ENCODE assay signal across 1 cellular context in genomic region chr2:164903944-164904343, GRCh38.
TF ChIP-seq lines count a peak whose summit lies in the region.

No MANE protein-coding gene starts in this region.

TF ChIP-seq in GM23338, 12 proteins besides CTCF, POLR2A, EP300 and RAD21 (continued from another document):
- TF ChIP-seq, protein P1, sequence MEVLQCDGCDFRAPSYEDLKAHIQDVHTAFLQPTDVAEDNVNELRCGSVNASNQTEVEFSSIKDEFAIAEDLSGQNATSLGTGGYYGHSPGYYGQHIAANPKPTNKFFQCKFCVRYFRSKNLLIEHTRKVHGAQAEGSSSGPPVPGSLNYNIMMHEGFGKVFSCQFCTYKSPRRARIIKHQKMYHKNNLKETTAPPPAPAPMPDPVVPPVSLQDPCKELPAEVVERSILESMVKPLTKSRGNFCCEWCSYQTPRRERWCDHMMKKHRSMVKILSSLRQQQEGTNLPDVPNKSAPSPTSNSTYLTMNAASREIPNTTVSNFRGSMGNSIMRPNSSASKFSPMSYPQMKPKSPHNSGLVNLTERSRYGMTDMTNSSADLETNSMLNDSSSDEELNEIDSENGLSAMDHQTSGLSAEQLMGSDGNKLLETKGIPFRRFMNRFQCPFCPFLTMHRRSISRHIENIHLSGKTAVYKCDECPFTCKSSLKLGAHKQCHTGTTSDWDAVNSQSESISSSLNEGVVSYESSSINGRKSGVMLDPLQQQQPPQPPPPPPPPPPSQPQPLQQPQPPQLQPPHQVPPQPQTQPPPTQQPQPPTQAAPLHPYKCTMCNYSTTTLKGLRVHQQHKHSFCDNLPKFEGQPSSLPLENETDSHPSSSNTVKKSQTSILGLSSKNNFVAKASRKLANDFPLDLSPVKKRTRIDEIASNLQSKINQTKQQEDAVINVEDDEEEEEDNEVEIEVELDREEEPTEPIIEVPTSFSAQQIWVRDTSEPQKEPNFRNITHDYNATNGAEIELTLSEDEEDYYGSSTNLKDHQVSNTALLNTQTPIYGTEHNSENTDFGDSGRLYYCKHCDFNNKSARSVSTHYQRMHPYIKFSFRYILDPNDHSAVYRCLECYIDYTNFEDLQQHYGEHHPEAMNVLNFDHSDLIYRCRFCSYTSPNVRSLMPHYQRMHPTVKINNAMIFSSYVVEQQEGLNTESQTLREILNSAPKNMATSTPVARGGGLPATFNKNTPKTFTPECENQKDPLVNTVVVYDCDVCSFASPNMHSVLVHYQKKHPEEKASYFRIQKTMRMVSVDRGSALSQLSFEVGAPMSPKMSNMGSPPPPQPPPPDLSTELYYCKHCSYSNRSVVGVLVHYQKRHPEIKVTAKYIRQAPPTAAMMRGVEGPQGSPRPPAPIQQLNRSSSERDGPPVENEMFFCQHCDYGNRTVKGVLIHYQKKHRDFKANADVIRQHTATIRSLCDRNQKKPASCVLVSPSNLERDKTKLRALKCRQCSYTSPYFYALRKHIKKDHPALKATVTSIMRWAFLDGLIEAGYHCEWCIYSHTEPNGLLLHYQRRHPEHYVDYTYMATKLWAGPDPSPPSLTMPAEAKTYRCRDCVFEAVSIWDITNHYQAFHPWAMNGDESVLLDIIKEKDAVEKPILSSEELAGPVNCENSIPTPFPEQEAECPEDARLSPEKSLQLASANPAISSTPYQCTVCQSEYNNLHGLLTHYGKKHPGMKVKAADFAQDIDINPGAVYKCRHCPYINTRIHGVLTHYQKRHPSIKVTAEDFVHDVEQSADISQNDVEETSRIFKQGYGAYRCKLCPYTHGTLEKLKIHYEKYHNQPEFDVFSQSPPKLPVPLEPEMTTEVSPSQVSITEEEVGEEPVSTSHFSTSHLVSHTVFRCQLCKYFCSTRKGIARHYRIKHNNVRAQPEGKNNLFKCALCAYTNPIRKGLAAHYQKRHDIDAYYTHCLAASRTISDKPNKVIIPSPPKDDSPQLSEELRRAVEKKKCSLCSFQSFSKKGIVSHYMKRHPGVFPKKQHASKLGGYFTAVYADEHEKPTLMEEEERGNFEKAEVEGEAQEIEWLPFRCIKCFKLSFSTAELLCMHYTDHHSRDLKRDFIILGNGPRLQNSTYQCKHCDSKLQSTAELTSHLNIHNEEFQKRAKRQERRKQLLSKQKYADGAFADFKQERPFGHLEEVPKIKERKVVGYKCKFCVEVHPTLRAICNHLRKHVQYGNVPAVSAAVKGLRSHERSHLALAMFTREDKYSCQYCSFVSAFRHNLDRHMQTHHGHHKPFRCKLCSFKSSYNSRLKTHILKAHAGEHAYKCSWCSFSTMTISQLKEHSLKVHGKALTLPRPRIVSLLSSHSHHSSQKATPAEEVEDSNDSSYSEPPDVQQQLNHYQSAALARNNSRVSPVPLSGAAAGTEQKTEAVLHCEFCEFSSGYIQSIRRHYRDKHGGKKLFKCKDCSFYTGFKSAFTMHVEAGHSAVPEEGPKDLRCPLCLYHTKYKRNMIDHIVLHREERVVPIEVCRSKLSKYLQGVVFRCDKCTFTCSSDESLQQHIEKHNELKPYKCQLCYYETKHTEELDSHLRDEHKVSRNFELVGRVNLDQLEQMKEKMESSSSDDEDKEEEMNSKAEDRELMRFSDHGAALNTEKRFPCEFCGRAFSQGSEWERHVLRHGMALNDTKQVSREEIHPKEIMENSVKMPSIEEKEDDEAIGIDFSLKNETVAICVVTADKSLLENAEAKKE (CRISPR knock-in tag; IDR thresholded peaks at IDR 0.05) = no peak
- TF ChIP-seq, protein P2, sequence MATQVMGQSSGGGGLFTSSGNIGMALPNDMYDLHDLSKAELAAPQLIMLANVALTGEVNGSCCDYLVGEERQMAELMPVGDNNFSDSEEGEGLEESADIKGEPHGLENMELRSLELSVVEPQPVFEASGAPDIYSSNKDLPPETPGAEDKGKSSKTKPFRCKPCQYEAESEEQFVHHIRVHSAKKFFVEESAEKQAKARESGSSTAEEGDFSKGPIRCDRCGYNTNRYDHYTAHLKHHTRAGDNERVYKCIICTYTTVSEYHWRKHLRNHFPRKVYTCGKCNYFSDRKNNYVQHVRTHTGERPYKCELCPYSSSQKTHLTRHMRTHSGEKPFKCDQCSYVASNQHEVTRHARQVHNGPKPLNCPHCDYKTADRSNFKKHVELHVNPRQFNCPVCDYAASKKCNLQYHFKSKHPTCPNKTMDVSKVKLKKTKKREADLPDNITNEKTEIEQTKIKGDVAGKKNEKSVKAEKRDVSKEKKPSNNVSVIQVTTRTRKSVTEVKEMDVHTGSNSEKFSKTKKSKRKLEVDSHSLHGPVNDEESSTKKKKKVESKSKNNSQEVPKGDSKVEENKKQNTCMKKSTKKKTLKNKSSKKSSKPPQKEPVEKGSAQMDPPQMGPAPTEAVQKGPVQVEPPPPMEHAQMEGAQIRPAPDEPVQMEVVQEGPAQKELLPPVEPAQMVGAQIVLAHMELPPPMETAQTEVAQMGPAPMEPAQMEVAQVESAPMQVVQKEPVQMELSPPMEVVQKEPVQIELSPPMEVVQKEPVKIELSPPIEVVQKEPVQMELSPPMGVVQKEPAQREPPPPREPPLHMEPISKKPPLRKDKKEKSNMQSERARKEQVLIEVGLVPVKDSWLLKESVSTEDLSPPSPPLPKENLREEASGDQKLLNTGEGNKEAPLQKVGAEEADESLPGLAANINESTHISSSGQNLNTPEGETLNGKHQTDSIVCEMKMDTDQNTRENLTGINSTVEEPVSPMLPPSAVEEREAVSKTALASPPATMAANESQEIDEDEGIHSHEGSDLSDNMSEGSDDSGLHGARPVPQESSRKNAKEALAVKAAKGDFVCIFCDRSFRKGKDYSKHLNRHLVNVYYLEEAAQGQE (IDR thresholded peaks at IDR 0.05; ENCODE audit: unreplicated experiment) = no peak
- TF ChIP-seq, protein P3, sequence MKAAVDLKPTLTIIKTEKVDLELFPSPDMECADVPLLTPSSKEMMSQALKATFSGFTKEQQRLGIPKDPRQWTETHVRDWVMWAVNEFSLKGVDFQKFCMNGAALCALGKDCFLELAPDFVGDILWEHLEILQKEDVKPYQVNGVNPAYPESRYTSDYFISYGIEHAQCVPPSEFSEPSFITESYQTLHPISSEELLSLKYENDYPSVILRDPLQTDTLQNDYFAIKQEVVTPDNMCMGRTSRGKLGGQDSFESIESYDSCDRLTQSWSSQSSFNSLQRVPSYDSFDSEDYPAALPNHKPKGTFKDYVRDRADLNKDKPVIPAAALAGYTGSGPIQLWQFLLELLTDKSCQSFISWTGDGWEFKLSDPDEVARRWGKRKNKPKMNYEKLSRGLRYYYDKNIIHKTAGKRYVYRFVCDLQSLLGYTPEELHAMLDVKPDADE (IDR thresholded peaks at IDR 0.05) = no peak
- no peak for TF ChIP-seq CREB1 (CRISPR knock-in tag; IDR thresholded peaks at IDR 0.05; ENCODE audit: low read depth)
- no peak for TF ChIP-seq ZNF114 (CRISPR knock-in tag; IDR thresholded peaks at IDR 0.05)
- no peak for TF ChIP-seq EZH2phosphoT487 (IDR thresholded peaks at IDR 0.05; ENCODE audit: unreplicated experiment)
- no peak for TF ChIP-seq EZH2 (IDR thresholded peaks at IDR 0.05; ENCODE audit: low read depth, unreplicated experiment)
